In the genomic region with DNA sequence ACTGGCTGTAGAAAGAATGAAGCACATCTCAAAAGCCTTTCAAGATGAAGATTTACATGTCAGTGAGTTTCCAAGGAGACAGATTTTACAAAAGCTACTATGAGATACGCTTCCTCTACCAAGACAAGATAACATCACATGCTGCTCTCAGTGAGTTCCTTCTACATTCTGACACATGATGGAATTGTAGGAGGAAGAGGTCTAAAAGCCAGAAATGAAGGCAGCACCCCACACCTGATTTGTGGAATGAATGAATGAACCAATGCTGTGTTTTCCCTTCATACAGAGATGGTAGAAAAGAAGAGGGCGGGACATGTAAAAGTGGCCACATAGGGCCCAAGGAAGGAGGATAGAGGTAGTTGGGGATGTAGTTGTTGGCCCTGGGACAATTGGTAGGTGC, we compare ENCODE assay signal across 8 cellular contexts.
"Had no signal": no experiment of that assay in that cellular context is flagged by ENCODE, and none has a peak within 500 bp of the region (broad histone marks: within the 10 kb centered on the region; RNA-seq: fewer than 3 reads in every experiment).

No MANE protein-coding gene starts in this region.

- DNase-seq: GM23248, GOT3, H7, HFFc6 had no signal

- H3K27ac ChIP-seq: GM23248, HL-60 had no signal

- H3K9me3 ChIP-seq: HAP-1 had no signal

- H3K4me3 ChIP-seq: GM23248, HAP-1 had no signal

- H2AFZ ChIP-seq: GM23248 had no signal

- H3K4me1 ChIP-seq: HAP-1 had no signal

- ATAC-seq: HCT116, HepG2 had no signal

- H3K9ac ChIP-seq: GM23248 had no signal

- H3K36me3 ChIP-seq: HAP-1 had no signal
